1 cellular context compared by ENCODE assay signal in the genomic region with DNA sequence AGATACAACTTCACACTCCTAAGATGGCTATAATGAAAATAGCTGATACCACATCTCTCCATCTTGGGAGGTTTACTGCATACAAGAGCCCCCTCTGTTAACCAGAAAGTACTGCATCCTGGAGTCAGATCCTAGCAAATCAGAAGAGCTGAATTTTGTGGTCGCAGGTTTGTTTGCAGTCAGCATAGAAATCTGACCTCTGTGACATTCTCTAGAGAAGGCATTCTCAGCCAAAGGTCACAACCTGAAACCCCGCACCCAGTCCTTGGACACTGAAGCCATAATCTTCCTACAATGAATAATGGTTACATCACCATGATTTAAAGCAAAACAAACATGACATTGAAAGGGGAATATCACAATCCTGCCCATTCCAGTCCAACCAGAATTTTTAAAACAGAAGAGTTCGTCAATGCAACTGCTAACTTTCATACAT.
TF ChIP-seq lines count a peak whose summit lies in the region.

No MANE protein-coding gene starts in this region.

TF ChIP-seq in endothelial cell of umbilical vein, 7 proteins besides CTCF, POLR2A, EP300 and RAD21 (continued from another document):
- TF ChIP-seq EZH2 (IDR thresholded peaks at IDR 0.05; ENCODE audit: borderline replicate concordance, low read depth, low read length, severe bottlenecking) = no peak
- no peak for TF ChIP-seq GATA2 (IDR thresholded peaks at IDR 0.05; ENCODE audit: insufficient read depth, insufficient read length, low read depth, low read length)
